1 cellular context compared by ENCODE assay signal in genomic region chr7:150898475-150899011, GRCh38.
TF ChIP-seq lines count a peak whose summit lies in the region.

No MANE protein-coding gene starts in this region.

TF ChIP-seq in K562, 482 proteins besides CTCF, POLR2A, EP300 and RAD21 (continued from another document and continues in another):
- TF ChIP-seq PRDM10 (IDR thresholded peaks at IDR 0.05; ENCODE audit: partially characterized antibody): no peak
- TF ChIP-seq SMARCA5 (IDR thresholded peaks at IDR 0.05): no peak; the same call in 1 of the 2 replicates
- TF ChIP-seq ZSCAN32 (CRISPR knock-in tag; IDR thresholded peaks at IDR 0.05): no peak
- TF ChIP-seq PHTF2 (CRISPR knock-in tag; IDR thresholded peaks at IDR 0.05): no peak
- no peak for TF ChIP-seq ZNF398 (CRISPR knock-in tag; IDR thresholded peaks at IDR 0.05)
- no peak for TF ChIP-seq ZNF280A (IDR thresholded peaks at IDR 0.05; ENCODE audit: low read depth, partially characterized antibody)
- no peak for TF ChIP-seq MEF2A (IDR thresholded peaks at IDR 0.05; ENCODE audit: control insufficient read depth, low read depth, low read length)
- TF ChIP-seq FOSL1 (tag; conservative IDR thresholded peaks at IDR 0.05): no peak
- no peak for TF ChIP-seq MTA1 (IDR thresholded peaks at IDR 0.05; ENCODE audit: borderline replicate concordance)
- TF ChIP-seq CEBPG (CRISPR knock-in tag; IDR thresholded peaks at IDR 0.05): no peak
- no peak for TF ChIP-seq CEBPG (tag; conservative IDR thresholded peaks at IDR 0.05 in 1 of 2, IDR thresholded peaks at IDR 0.05 in 1 of 2)
- no peak for TF ChIP-seq VEZF1 (CRISPR knock-in tag; IDR thresholded peaks at IDR 0.05)
- TF ChIP-seq SAP30 (IDR thresholded peaks at IDR 0.05; ENCODE audit: borderline replicate concordance, insufficient read depth, low read depth, low read length, poor library complexity, severe bottlenecking): no peak
- no peak for TF ChIP-seq CHCHD3 (CRISPR knock-in tag; IDR thresholded peaks at IDR 0.05)
- TF ChIP-seq RUNX1 (IDR thresholded peaks at IDR 0.05; ENCODE audit: low read depth): no peak
- TF ChIP-seq ZNF707 (CRISPR knock-in tag; conservative IDR thresholded peaks at IDR 0.05): no peak
- TF ChIP-seq NFIX (CRISPR knock-in tag; IDR thresholded peaks at IDR 0.05; ENCODE audit: low read depth): no peak
- no peak for TF ChIP-seq ZNF436 (CRISPR knock-in tag; IDR thresholded peaks at IDR 0.05)
- TF ChIP-seq ZNF224 (CRISPR knock-in tag; IDR thresholded peaks at IDR 0.05): no peak
- peak; percentile 40; the same call in 1 of the 2 replicates for TF ChIP-seq HOXB6 (CRISPR knock-in tag; IDR thresholded peaks at IDR 0.05; ENCODE audit: borderline replicate concordance)
- TF ChIP-seq ZNF449 (CRISPR knock-in tag; IDR thresholded peaks at IDR 0.05): no peak
- 0 out of 2 replicates have a peak, but pooled peaks have one; percentile 12 for TF ChIP-seq RAD51 (IDR thresholded peaks at IDR 0.05; ENCODE audit: borderline replicate concordance, low read depth)
- no peak for TF ChIP-seq TAF1 (IDR thresholded peaks at IDR 0.05; ENCODE audit: control insufficient read depth, extremely low read depth, insufficient read depth, low read length, severe bottlenecking)
- no peak for TF ChIP-seq NCOA6 (IDR thresholded peaks at IDR 0.05)
- TF ChIP-seq TCFL5 (CRISPR knock-in tag; conservative IDR thresholded peaks at IDR 0.05): no peak
- no peak for TF ChIP-seq ZNF41 (CRISPR knock-in tag; conservative IDR thresholded peaks at IDR 0.05)
- TF ChIP-seq HLTF (IDR thresholded peaks at IDR 0.05): no peak; the same call in 1 of the 2 replicates
- no peak for TF ChIP-seq ZNF197 (CRISPR knock-in tag; IDR thresholded peaks at IDR 0.05; ENCODE audit: low read depth)
- no peak for TF ChIP-seq ZNF766 (CRISPR knock-in tag; conservative IDR thresholded peaks at IDR 0.05)
- TF ChIP-seq PHB2 (IDR thresholded peaks at IDR 0.05; ENCODE audit: low read depth): no peak
- TF ChIP-seq XRCC3 (IDR thresholded peaks at IDR 0.05): no peak
- no peak for TF ChIP-seq ZNF717 (CRISPR knock-in tag; IDR thresholded peaks at IDR 0.05)
- no peak for TF ChIP-seq ZNF212 (CRISPR knock-in tag; IDR thresholded peaks at IDR 0.05)
- no peak for TF ChIP-seq FOXJ3 (CRISPR knock-in tag; IDR thresholded peaks at IDR 0.05)
- no peak for TF ChIP-seq ESRRB (CRISPR knock-in tag; IDR thresholded peaks at IDR 0.05; ENCODE audit: borderline replicate concordance)
- TF ChIP-seq C11orf30 (IDR thresholded peaks at IDR 0.05; ENCODE audit: low read depth): no peak
- TF ChIP-seq SMARCB1 (IDR thresholded peaks at IDR 0.05; ENCODE audit: insufficient read length, low read depth): no peak
- peak; percentile 94 for TF ChIP-seq CC2D1A (IDR thresholded peaks at IDR 0.05)
- no peak for TF ChIP-seq E2F8 (IDR thresholded peaks at IDR 0.05; ENCODE audit: low read depth, partially characterized antibody)
- no peak for TF ChIP-seq ARHGAP35 (IDR thresholded peaks at IDR 0.05; ENCODE audit: partially characterized antibody)
- no peak for TF ChIP-seq PRMT5 (CRISPR knock-in tag; IDR thresholded peaks at IDR 0.05)
- peak; percentile 32; the same call in 1 of the 2 replicates for TF ChIP-seq ZNF583 (CRISPR knock-in tag; IDR thresholded peaks at IDR 0.05)
- TF ChIP-seq NR2C2 (CRISPR knock-in tag; IDR thresholded peaks at IDR 0.05): no peak
- TF ChIP-seq NR2C2 (tag; IDR thresholded peaks at IDR 0.05): no peak
- TF ChIP-seq ZNF584 (CRISPR knock-in tag; IDR thresholded peaks at IDR 0.05; ENCODE audit: low read depth): no peak
- TF ChIP-seq HDAC3 (IDR thresholded peaks at IDR 0.05; ENCODE audit: borderline replicate concordance, partially characterized antibody): no peak
- TF ChIP-seq SREBF1 (IDR thresholded peaks at IDR 0.05; ENCODE audit: borderline replicate concordance, low read depth, low read length): no peak
- no peak for TF ChIP-seq TBP (optimal IDR thresholded peaks at IDR 0.05; ENCODE audit: low read depth, low read length)
- TF ChIP-seq ARID1B (IDR thresholded peaks at IDR 0.05): peak; percentile 45; the same call in 1 of the 2 replicates
- no peak for TF ChIP-seq KAT2B (IDR thresholded peaks at IDR 0.05; ENCODE audit: low read depth, low read length)
- TF ChIP-seq HMG20A (CRISPR knock-in tag; conservative IDR thresholded peaks at IDR 0.05): no peak
- no peak for TF ChIP-seq IRF1 (CRISPR knock-in tag; IDR thresholded peaks at IDR 0.05; ENCODE audit: borderline replicate concordance)
- TF ChIP-seq SMAD2 (IDR thresholded peaks at IDR 0.05; ENCODE audit: low read depth, low read length): no peak
- TF ChIP-seq RBM15 (IDR thresholded peaks at IDR 0.05; ENCODE audit: insufficient read depth, low read length): no peak
- TF ChIP-seq CXXC5 (CRISPR knock-in tag; IDR thresholded peaks at IDR 0.05): peak; percentile 67
- TF ChIP-seq POLR3G (IDR thresholded peaks at IDR 0.05; ENCODE audit: extremely low read depth, insufficient read length, insufficient replicate concordance): no peak
- no peak for TF ChIP-seq ETS1 (conservative IDR thresholded peaks at IDR 0.05; ENCODE audit: control insufficient read depth, low read depth, low read length)
